ENCODE assay signal across 8 cellular contexts in the genomic region with DNA sequence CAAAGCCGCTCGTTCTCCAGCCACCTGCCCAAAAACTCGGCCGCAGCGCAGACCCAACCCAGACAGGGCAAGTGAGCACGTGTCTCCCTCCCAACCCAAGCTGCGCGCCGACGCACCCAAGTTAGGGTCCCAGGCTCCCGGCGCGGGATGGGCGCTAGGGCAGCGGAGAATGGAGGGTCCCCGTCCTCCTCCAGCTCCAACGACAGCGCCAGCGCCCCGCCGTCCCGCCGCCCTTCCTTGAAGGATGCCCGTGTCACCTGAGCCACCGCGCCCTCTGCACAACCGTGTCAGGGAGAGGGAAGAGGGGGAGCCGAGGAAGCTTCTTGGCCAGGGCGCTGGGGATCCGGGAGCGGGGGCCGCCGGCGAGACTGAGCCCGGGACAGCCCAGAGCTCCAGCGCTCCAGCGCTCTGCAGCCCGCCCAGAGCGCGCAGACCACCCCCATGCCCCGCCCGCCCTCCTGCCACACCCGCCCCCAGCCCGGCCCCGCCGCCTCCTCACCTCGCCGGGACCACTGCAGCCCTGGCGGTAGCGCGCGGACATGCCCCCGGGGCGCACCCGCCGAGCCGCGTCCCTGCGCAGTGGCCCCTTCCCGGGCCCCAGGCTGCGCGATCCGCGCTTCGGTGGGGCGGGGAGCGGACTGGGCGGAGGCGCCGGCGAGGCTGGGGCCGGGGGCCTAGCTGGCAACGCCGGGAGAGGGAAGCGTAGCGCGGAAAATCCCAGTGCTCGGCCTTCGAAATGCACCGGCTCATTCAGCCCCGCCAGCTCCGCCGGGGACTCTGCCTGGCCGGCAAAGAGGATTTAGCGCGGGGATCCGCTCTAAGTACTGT. TPM values are rescaled to one million over a fixed set of nuclear protein-coding genes. Genes with fewer than 3 reads are reported as not detected.
DNase-seq lines count a peak whose midpoint lies in the region; ATAC-seq and TF ChIP-seq lines count a peak whose summit lies in the region.

A gene with protein sequence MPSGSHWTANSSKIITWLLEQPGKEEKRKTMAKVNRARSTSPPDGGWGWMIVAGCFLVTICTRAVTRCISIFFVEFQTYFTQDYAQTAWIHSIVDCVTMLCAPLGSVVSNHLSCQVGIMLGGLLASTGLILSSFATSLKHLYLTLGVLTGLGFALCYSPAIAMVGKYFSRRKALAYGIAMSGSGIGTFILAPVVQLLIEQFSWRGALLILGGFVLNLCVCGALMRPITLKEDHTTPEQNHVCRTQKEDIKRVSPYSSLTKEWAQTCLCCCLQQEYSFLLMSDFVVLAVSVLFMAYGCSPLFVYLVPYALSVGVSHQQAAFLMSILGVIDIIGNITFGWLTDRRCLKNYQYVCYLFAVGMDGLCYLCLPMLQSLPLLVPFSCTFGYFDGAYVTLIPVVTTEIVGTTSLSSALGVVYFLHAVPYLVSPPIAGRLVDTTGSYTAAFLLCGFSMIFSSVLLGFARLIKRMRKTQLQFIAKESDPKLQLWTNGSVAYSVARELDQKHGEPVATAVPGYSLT (minus strand): TSS at position 410 of the 828 bp plus-strand sequence. CDS start 73,016 bp downstream, outside the sequence.

- peaks cover 12% of the 10 kb centered on the region for H3F3A ChIP-seq in SK-N-SH (replicated peaks; ENCODE audit: insufficient read depth)

- H4K20me1 ChIP-seq in SK-N-SH (ENCODE audit: insufficient read depth) = no peaks in the 10 kb centered on the region

- H3K27ac ChIP-seq in SK-N-SH (ENCODE audit: low read depth in 2 of 2, low read length in 1 of 2) = no peak within 1 kb of the TSS
- H3K27ac ChIP-seq in cardiac muscle cell = peak within 1 kb of the TSS; percentile 79
- no peak within 1 kb of the TSS for H3K27ac ChIP-seq in rectal smooth muscle tissue (ENCODE audit: low read depth, low read length)

- ATAC-seq in GM18867 (IDR thresholded peaks at IDR 0.05; ENCODE audit: unreplicated experiment) = no peak
- no peak for ATAC-seq in GM19397 (IDR thresholded peaks at IDR 0.05; ENCODE audit: unreplicated experiment)

- TF ChIP-seq RAD21 in SK-N-SH (IDR thresholded peaks at IDR 0.05; ENCODE audit: low read length) = no peak

- DNase-seq in EL (peak; percentile 25), SK-N-SH (peak; percentile 74), cardiac muscle cell (ENCODE audit: low read depth in 1 of 2, low spot score in 1 of 2) (peak; percentile 36 to 78)
- DNase-seq in central memory CD4-positive, alpha-beta T cell = no peak
- no peak for DNase-seq in activated CD4-positive, alpha-beta T cell treated with anti-CD3 and anti-CD28 coated beads, Interleukin-2, amount 50 U/mL, for 1 hour

- peak within 1 kb of the TSS; percentile 80 for H2AFZ ChIP-seq in SK-N-SH (ENCODE audit: low read depth)

- H3K27me3 ChIP-seq in SK-N-SH (ENCODE audit: insufficient read depth) (peaks cover 16% of the 10 kb centered on the region; the same call in 1 of the 2 replicates), cardiac muscle cell (no peaks in the 10 kb centered on the region), rectal smooth muscle tissue (ENCODE audit: control insufficient read depth, insufficient read depth, low read length) (peaks cover 7% of the 10 kb centered on the region)

- peak within 1 kb of the TSS; percentile 47 to 59 for H3K4me3 ChIP-seq in SK-N-SH (ENCODE audit: low read depth in 2 of 2, low read length in 1 of 2)
- H3K4me3 ChIP-seq in cardiac muscle cell = peak within 1 kb of the TSS; percentile 48
- peak within 1 kb of the TSS; percentile 52 for H3K4me3 ChIP-seq in rectal smooth muscle tissue (ENCODE audit: low read length)

- no peaks in the 10 kb centered on the region for H3K79me2 ChIP-seq in SK-N-SH (ENCODE audit: insufficient read depth)

- peaks cover 0 to 4% of the 10 kb centered on the region in 2 experiments; a peak in 1 of 4 replicates for H3K4me1 ChIP-seq in SK-N-SH (ENCODE audit: control insufficient read depth in 1 of 2, insufficient read depth in 2 of 2, low read depth in 1 of 2, low read length in 1 of 2)
- H3K4me1 ChIP-seq in cardiac muscle cell (ENCODE audit: low read depth) = peaks cover 6% of the 10 kb centered on the region
- H3K4me1 ChIP-seq in rectal smooth muscle tissue (ENCODE audit: control insufficient read depth, insufficient read depth, low read length) = no peaks in the 10 kb centered on the region

- 5% methylated on average over 13 of the region's 87 CpGs for WGBS in SK-N-SH (ENCODE audit: low lambda C conversion rate)

- H3K36me3 ChIP-seq in SK-N-SH (replicated peaks in 1 of 2; ENCODE audit: control insufficient read depth in 1 of 2, insufficient read depth in 2 of 2, low read length in 1 of 2) (no peaks in the 10 kb centered on the region), cardiac muscle cell (no peaks in the 10 kb centered on the region), rectal smooth muscle tissue (ENCODE audit: control insufficient read depth, insufficient read depth, low read length) (no peaks in the 10 kb centered on the region)

- TF ChIP-seq CTCF in SK-N-SH (IDR thresholded peaks at IDR 0.05) (no peak), cardiac muscle cell (IDR thresholded peaks at IDR 0.05; ENCODE audit: low read depth, low read length) (no peak)

- peak within 1 kb of the TSS; percentile 96 for H3K4me2 ChIP-seq in SK-N-SH

- POLR2A ChIA-PET in SK-N-SH (lab: Yijun Ruan, JAX) = no interaction called here

- TF ChIP-seq EP300 in SK-N-SH (IDR thresholded peaks at IDR 0.05; ENCODE audit: borderline replicate concordance in 1 of 2, low read depth in 1 of 2, low read length in 1 of 2) = no peak

- CTCF ChIA-PET in SK-N-SH (lab: Yijun Ruan, JAX) = interaction anchor here (1.0 to 3.1 kb wide), 4 partner anchors 15 to 69 kb away, joined by 3 to 10 read pairs (median 4); no protein-coding TSS in a partner anchor

- H3K9me3 ChIP-seq in SK-N-SH (no peaks in the 10 kb centered on the region), cardiac muscle cell (ENCODE audit: low read depth) (no peaks in the 10 kb centered on the region)

- H3K9ac ChIP-seq in SK-N-SH (no peak within 1 kb of the TSS), rectal smooth muscle tissue (ENCODE audit: low read length) (no peak within 1 kb of the TSS)

- no peaks in the 10 kb centered on the region for H3K9me2 ChIP-seq in SK-N-SH

TF ChIP-seq in SK-N-SH, 30 proteins besides CTCF, POLR2A, EP300 and RAD21:
- TF ChIP-seq FOXM1 (IDR thresholded peaks at IDR 0.05; ENCODE audit: low read depth) = no peak
- no peak for TF ChIP-seq FOXJ3 (CRISPR knock-in tag; IDR thresholded peaks at IDR 0.05)
- no peak for TF ChIP-seq POLR2AphosphoS5 (IDR thresholded peaks at IDR 0.05; ENCODE audit: low read depth, low read length)
- no peak for TF ChIP-seq CHD2 (IDR thresholded peaks at IDR 0.05; ENCODE audit: low read length, partially characterized antibody)
- TF ChIP-seq SMC3 (IDR thresholded peaks at IDR 0.05; ENCODE audit: low read depth, low read length) = no peak
- TF ChIP-seq, protein P1, sequence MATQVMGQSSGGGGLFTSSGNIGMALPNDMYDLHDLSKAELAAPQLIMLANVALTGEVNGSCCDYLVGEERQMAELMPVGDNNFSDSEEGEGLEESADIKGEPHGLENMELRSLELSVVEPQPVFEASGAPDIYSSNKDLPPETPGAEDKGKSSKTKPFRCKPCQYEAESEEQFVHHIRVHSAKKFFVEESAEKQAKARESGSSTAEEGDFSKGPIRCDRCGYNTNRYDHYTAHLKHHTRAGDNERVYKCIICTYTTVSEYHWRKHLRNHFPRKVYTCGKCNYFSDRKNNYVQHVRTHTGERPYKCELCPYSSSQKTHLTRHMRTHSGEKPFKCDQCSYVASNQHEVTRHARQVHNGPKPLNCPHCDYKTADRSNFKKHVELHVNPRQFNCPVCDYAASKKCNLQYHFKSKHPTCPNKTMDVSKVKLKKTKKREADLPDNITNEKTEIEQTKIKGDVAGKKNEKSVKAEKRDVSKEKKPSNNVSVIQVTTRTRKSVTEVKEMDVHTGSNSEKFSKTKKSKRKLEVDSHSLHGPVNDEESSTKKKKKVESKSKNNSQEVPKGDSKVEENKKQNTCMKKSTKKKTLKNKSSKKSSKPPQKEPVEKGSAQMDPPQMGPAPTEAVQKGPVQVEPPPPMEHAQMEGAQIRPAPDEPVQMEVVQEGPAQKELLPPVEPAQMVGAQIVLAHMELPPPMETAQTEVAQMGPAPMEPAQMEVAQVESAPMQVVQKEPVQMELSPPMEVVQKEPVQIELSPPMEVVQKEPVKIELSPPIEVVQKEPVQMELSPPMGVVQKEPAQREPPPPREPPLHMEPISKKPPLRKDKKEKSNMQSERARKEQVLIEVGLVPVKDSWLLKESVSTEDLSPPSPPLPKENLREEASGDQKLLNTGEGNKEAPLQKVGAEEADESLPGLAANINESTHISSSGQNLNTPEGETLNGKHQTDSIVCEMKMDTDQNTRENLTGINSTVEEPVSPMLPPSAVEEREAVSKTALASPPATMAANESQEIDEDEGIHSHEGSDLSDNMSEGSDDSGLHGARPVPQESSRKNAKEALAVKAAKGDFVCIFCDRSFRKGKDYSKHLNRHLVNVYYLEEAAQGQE (IDR thresholded peaks at IDR 0.05; ENCODE audit: low read depth, low read length) = no peak
- TF ChIP-seq, protein P2, sequence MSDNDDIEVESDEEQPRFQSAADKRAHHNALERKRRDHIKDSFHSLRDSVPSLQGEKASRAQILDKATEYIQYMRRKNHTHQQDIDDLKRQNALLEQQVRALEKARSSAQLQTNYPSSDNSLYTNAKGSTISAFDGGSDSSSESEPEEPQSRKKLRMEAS (IDR thresholded peaks at IDR 0.05; ENCODE audit: low read depth) = peak; percentile 78

RNA-seq across cellular contexts. Expression of the gene that starts here (rescaled TPM):
- polyA plus RNA-seq in SK-N-SH (2012; rRNA removed) (0.13 TPM in 2 replicates), cardiac muscle cell (7.6 and 10.1 TPM in 2 replicates)
- 0.10 and 0.14 TPM in 2 replicates for polyA plus RNA-seq in SK-N-SH (2012; cell fraction: cytosol; rRNA removed)
- 0.05 and 0.10 TPM in 2 replicates for polyA plus RNA-seq in SK-N-SH (2012; cell fraction: nucleus; rRNA removed)
- total RNA-seq in cardiac muscle cell = 7.0 and 8.1 TPM in 2 replicates

Comparison
In these comparisons a context has a peak if more than half of its experiments do, and no peak if none do; other contexts are left out.
1. Peak in DNase-seq, H3K4me3 ChIP-seq and H3K4me2 ChIP-seq in SK-N-SH; RNA of the gene not detected or under 1 TPM.
2. DNase-seq: peak in EL (single experiment) and cardiac muscle cell (2 of 2); none in central memory CD4-positive, alpha-beta T cell (single experiment) and activated CD4-positive, alpha-beta T cell treated with anti-CD3 and anti-CD28 coated beads, Interleukin-2, amount 50 U/mL, for 1 hour (single experiment).
3. Peak in every context shown above with its lines, with median percentiles within 50 percentile points of each other: H3K4me3 ChIP-seq.